1 cellular context compared by ENCODE assay signal in genomic region chr4:10096976-10097330, GRCh38.
TF ChIP-seq lines count a peak whose summit lies in the region.

No MANE protein-coding gene starts in this region.

TF ChIP-seq in H1, 55 proteins besides CTCF, POLR2A, EP300 and RAD21 (continued from another document):
- TF ChIP-seq BCL11A (IDR thresholded peaks at IDR 0.05; ENCODE audit: low read depth in 2 of 2, low read length in 2 of 2), result no peak
